In genomic region chr10:129673292-129673691, GRCh38 we compare ENCODE assay signal across 28 cellular contexts.
"Had no signal": no experiment of that assay in that cellular context is flagged by ENCODE, and none has a peak within 500 bp of the region (broad histone marks: within the 10 kb centered on the region; RNA-seq: fewer than 3 reads in every experiment).

No MANE protein-coding gene starts in this region.

- DNase-seq: activated CD4-positive, alpha-beta memory T cell treated with anti-CD3 and anti-CD28 coated beads, Interleukin-2, amount 10 ng/mL, durations not matched to agents 7 days and 5 days; activated CD4-positive, alpha-beta T cell treated with anti-CD3 and anti-CD28 coated beads for 1 hour; activated CD4-positive, alpha-beta T cell treated with anti-CD3 and anti-CD28 coated beads for 4 hours; activated CD4-positive, alpha-beta T cell treated with anti-CD3 and anti-CD28 coated beads, Interleukin-2, amount 10 ng/mL, durations not matched to agents 7 days and 5 days; activated CD4-positive, alpha-beta T cell treated with anti-CD3 and anti-CD28 coated beads, Interleukin-2, amount 50 U/mL, for 4 hours; activated CD8-positive, alpha-beta memory T cell treated with anti-CD3 and anti-CD28 coated beads for 24 hours; activated effector memory CD4-positive, alpha-beta T cell treated with anti-CD3 and anti-CD28 coated beads, Interleukin-2, amount 50 U/mL, for 16 hours; activated naive CD4-positive, alpha-beta T cell treated with anti-CD3 and anti-CD28 coated beads for 36 hours; activated naive CD8-positive, alpha-beta T cell treated with anti-CD3 and anti-CD28 coated beads for 36 hours; activated naive CD8-positive, alpha-beta T cell treated with anti-CD3 and anti-CD28 coated beads, Interleukin-2, amount 50 U/mL, for 24 hours; activated T-cell treated with anti-CD3 and anti-CD28 coated beads, Interleukin-2, amount 50 U/mL, for 4 hours; adrenal gland; amygdala; aorta; body of pancreas; central memory CD4-positive, alpha-beta T cell; cerebellar nuclear complex; colonic mucosa; effector CD8-positive, alpha-beta T cell; foreskin fibroblast; head of caudate nucleus; T-helper 2 cell had no signal

- H3K9me3 Mint-ChIP-seq: activated CD4-positive, alpha-beta T cell treated with anti-CD3 and anti-CD28 coated beads, Interleukin-2, amount 10 ng/mL, durations not matched to agents 7 days and 5 days had no signal

- H3K4me1 Mint-ChIP-seq: activated CD4-positive, alpha-beta memory T cell treated with anti-CD3 and anti-CD28 coated beads, Interleukin-2, amount 10 ng/mL, durations not matched to agents 7 days and 5 days; activated CD4-positive, alpha-beta T cell treated with anti-CD3 and anti-CD28 coated beads, Interleukin-2, amount 10 ng/mL, durations not matched to agents 7 days and 5 days had no signal

- H3K4me3 ChIP-seq: adrenal gland, body of pancreas, cardiac muscle cell, colonic mucosa had no signal

- H3K27me3 ChIP-seq: adrenal gland, body of pancreas, cardiac muscle cell, colonic mucosa had no signal

- ATAC-seq: activated naive CD8-positive, alpha-beta T cell treated with anti-CD3 and anti-CD28 coated beads, Interleukin-2, amount 50 U/mL, for 24 hours; activated T-cell treated with anti-CD3 and anti-CD28 coated beads, Interleukin-2, amount 50 U/mL, for 4 hours; body of pancreas; esophagus mucosa; WTC11 had no signal

- H3K9me3 ChIP-seq: body of pancreas, colonic mucosa had no signal

- H3K36me3 ChIP-seq: adrenal gland, cardiac muscle cell, colonic mucosa had no signal

- H3K27me3 Mint-ChIP-seq: activated CD4-positive, alpha-beta memory T cell treated with anti-CD3 and anti-CD28 coated beads, Interleukin-2, amount 10 ng/mL, durations not matched to agents 7 days and 5 days; activated CD4-positive, alpha-beta T cell treated with anti-CD3 and anti-CD28 coated beads, Interleukin-2, amount 10 ng/mL, durations not matched to agents 7 days and 5 days; activated naive CD4-positive, alpha-beta T cell treated with anti-CD3 and anti-CD28 coated beads, Interleukin-2, amount 50 U/mL, for 24 hours; activated naive CD8-positive, alpha-beta T cell treated with anti-CD3 and anti-CD28 coated beads for 36 hours; activated naive CD8-positive, alpha-beta T cell treated with anti-CD3 and anti-CD28 coated beads, Interleukin-2, amount 50 U/mL, for 24 hours had no signal

- H3K4me3 Mint-ChIP-seq: activated CD4-positive, alpha-beta memory T cell treated with anti-CD3 and anti-CD28 coated beads, Interleukin-2, amount 10 ng/mL, durations not matched to agents 7 days and 5 days; activated CD4-positive, alpha-beta T cell treated with anti-CD3 and anti-CD28 coated beads, Interleukin-2, amount 10 ng/mL, durations not matched to agents 7 days and 5 days; activated naive CD4-positive, alpha-beta T cell treated with anti-CD3 and anti-CD28 coated beads for 36 hours; activated naive CD4-positive, alpha-beta T cell treated with anti-CD3 and anti-CD28 coated beads, Interleukin-2, amount 50 U/mL, for 24 hours; activated naive CD8-positive, alpha-beta T cell treated with anti-CD3 and anti-CD28 coated beads for 36 hours; activated naive CD8-positive, alpha-beta T cell treated with anti-CD3 and anti-CD28 coated beads, Interleukin-2, amount 50 U/mL, for 24 hours; activated T-cell treated with anti-CD3 and anti-CD28 coated beads, Interleukin-2, amount 50 U/mL, for 4 hours; activated T-helper 1 cell treated with anti-CD3 and anti-CD28 coated beads, Interleukin-12 subunit alpha, Interleukin-12 subunit beta, Interleukin-2, Interleukin-4 antibody, amounts not matched to agents 30 ng/mL and 10 ng/mL and 1 ng/mL, durations not matched to agents 14 hours and 24 hours and 36 hours; WTC11 had no signal

- H3K27ac Mint-ChIP-seq: activated CD4-positive, alpha-beta memory T cell treated with anti-CD3 and anti-CD28 coated beads, Interleukin-2, amount 10 ng/mL, durations not matched to agents 7 days and 5 days; activated CD4-positive, alpha-beta T cell treated with anti-CD3 and anti-CD28 coated beads, Interleukin-2, amount 10 ng/mL, durations not matched to agents 7 days and 5 days; activated naive CD4-positive, alpha-beta T cell treated with anti-CD3 and anti-CD28 coated beads for 36 hours; activated naive CD4-positive, alpha-beta T cell treated with anti-CD3 and anti-CD28 coated beads, Interleukin-2, amount 50 U/mL, for 24 hours; activated naive CD8-positive, alpha-beta T cell treated with anti-CD3 and anti-CD28 coated beads for 36 hours; activated naive CD8-positive, alpha-beta T cell treated with anti-CD3 and anti-CD28 coated beads, Interleukin-2, amount 50 U/mL, for 24 hours; activated T-helper 1 cell treated with anti-CD3 and anti-CD28 coated beads, Interleukin-12 subunit alpha, Interleukin-12 subunit beta, Interleukin-2, Interleukin-4 antibody, amounts not matched to agents 30 ng/mL and 10 ng/mL and 1 ng/mL, durations not matched to agents 14 hours and 24 hours and 36 hours; activated T-helper 2 cell treated with anti-CD3 and anti-CD28 coated beads, Interferon-gamma antibody, Interleukin-2, Interleukin-4, amounts not matched to agents 10 μg/mL and 5 μg/mL and 100 μg/mL, durations not matched to agents 14 hours and 24 hours and 36 hours; WTC11 had no signal

- H3K27ac ChIP-seq: adrenal gland, body of pancreas, cardiac muscle cell, colonic mucosa had no signal

- H3K4me1 ChIP-seq: adrenal gland, body of pancreas, colonic mucosa had no signal
